In the genomic region with DNA sequence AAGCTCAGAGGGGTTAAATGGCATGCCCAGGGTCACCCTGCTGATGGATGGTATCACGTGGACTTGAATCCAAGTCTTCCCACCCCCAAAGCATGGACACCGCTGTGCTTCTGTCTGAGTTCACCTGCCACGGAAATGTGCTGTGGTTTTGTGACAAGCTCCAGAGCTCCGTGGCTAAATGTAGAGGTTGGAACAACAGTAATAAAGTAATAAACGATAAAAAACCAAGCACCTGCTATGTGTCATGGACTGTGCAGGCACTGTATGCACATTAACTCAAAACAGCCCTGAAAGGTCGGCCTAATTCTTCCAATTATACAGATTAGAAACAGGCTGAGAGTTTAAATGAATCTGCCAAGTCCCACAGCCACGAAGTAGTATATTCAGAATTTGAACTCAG, we compare ENCODE assay signal across 16 cellular contexts.
DNase-seq lines count a peak whose midpoint lies in the region; ATAC-seq and TF ChIP-seq lines count a peak whose summit lies in the region.
"Had no signal": no experiment of that assay in that cellular context is flagged by ENCODE, and none has a peak within 500 bp of the region (broad histone marks: within the 10 kb centered on the region; RNA-seq: fewer than 3 reads in every experiment).

No MANE protein-coding gene starts in this region.

- no peaks in the 10 kb centered on the region for H3F3A ChIP-seq in SK-N-SH (replicated peaks; ENCODE audit: insufficient read depth)

- intact Hi-C loops in left colon (cut with DNase I, micrococcal nuclease) = no loop called here
- intact Hi-C loops in spleen (cut with DNase I; ENCODE audit: low total_unique reads) = no loop called here

- TF ChIP-seq CTCF in SK-N-SH (IDR thresholded peaks at IDR 0.05) (no peak), spleen (IDR thresholded peaks at IDR 0.05 in 8 of 11, conservative IDR thresholded peaks at IDR 0.05 in 3 of 11) (no peak), RWPE1 (conservative IDR thresholded peaks at IDR 0.05; ENCODE audit: low read depth) (no peak)

- CTCF ChIA-PET in SK-N-SH (lab: Yijun Ruan, JAX) (interaction anchor here (0.6 to 1.1 kb wide), 5 partner anchors 19 to 825 kb away, joined by 3 to 9 read pairs (median 3); no protein-coding TSS in a partner anchor), RWPE1 (lab: Yijun Ruan, JAX) (no interaction called here)

- TF ChIP-seq RAD21 in SK-N-SH (IDR thresholded peaks at IDR 0.05; ENCODE audit: low read length) = no peak

- H3K4me3 ChIP-seq in Jurkat, Clone E6-1 (ENCODE audit: low read length) = no peak overlapping the region
- no peak overlapping the region for H3K4me3 ChIP-seq in SK-N-SH (ENCODE audit: low read depth in 2 of 2, low read length in 1 of 2)
- no peak overlapping the region for H3K4me3 ChIP-seq in spleen
- H3K4me3 ChIP-seq in SJCRH30 = no peak overlapping the region
- H3K4me3 ChIP-seq: GM23338 had no signal

- peak in 1 of 2 experiments; percentile 82; a peak in 2 of 4 replicates for TF ChIP-seq EP300 in SK-N-SH (IDR thresholded peaks at IDR 0.05; ENCODE audit: borderline replicate concordance in 1 of 2, low read depth in 1 of 2, low read length in 1 of 2)

- H3K36me3 ChIP-seq in SK-N-SH (replicated peaks in 1 of 2; ENCODE audit: control insufficient read depth in 1 of 2, insufficient read depth in 2 of 2, low read length in 1 of 2) (no peaks in the 10 kb centered on the region), spleen (no peaks in the 10 kb centered on the region), SJCRH30 (no peaks in the 10 kb centered on the region)

- peak; percentile 8 for DNase-seq in Jurkat, Clone E6-1 (ENCODE audit: low read depth, low spot score)
- DNase-seq in SK-N-SH = peak; percentile 53
- peak in 1 of 2 donors; percentile 17 for DNase-seq in left colon
- DNase-seq in substantia nigra (lab: John Stamatoyannopoulos, UW) = no peak
- DNase-seq in spleen = no peak
- no peak for DNase-seq in SJCRH30
- no peak for DNase-seq in RWPE1 (ENCODE audit: low spot score)
- DNase-seq: CD4-positive, alpha-beta T cell; CD8-positive, alpha-beta memory T cell; DMS 273 treated with DMSO at 0.1 percent for 48 hours; DMS79 treated with DMSO at 0.1 percent for 48 hours; GF-D8; H9 had no signal

- H3K4me2 ChIP-seq in SK-N-SH = no peak overlapping the region
- H3K4me2 ChIP-seq: GM23338 had no signal

- H3K27me3 ChIP-seq in SK-N-SH (ENCODE audit: insufficient read depth) (peaks cover 47% of the 10 kb centered on the region), spleen (replicated peaks in 1 of 7) (peaks cover 0 to 10% (median 0%) of the 10 kb centered on the region in 7 donors), SJCRH30 (no peaks in the 10 kb centered on the region)

- H3K9me3 ChIP-seq in SK-N-SH = no peaks in the 10 kb centered on the region
- no peaks in the 10 kb centered on the region for H3K9me3 ChIP-seq in spleen
- no peaks in the 10 kb centered on the region for H3K9me3 ChIP-seq in SJCRH30 (replicated peaks)

- 6% methylated on average over 7 of the region's 7 CpGs for WGBS in SK-N-SH (ENCODE audit: low lambda C conversion rate)
- 78 to 81% (median 79%) methylated on average over 7 of the region's 7 CpGs for WGBS in spleen, 5 donors

- H4K20me1 ChIP-seq in SK-N-SH (ENCODE audit: insufficient read depth) = no peaks in the 10 kb centered on the region

- no peak for TF ChIP-seq POLR2A in spleen (IDR thresholded peaks at IDR 0.05)

- no peak overlapping the region for H3K9ac ChIP-seq in SK-N-SH

- ATAC-seq in left colon = peak; percentile 95
- ATAC-seq in HG03571 (IDR thresholded peaks at IDR 0.05; ENCODE audit: unreplicated experiment) = no peak
- ATAC-seq: GM23338, HCT116 had no signal

- POLR2A ChIA-PET in SK-N-SH (lab: Yijun Ruan, JAX) (no interaction called here), RWPE1 (lab: Yijun Ruan, JAX; ENCODE audit: low non-redundant PET) (no interaction called here)

- no peaks in the 10 kb centered on the region for H3K79me2 ChIP-seq in SK-N-SH (ENCODE audit: insufficient read depth)

- peaks cover 0 to 8% of the 10 kb centered on the region in 2 experiments; a peak in 2 of 4 replicates for H3K4me1 ChIP-seq in SK-N-SH (ENCODE audit: control insufficient read depth in 1 of 2, insufficient read depth in 2 of 2, low read depth in 1 of 2, low read length in 1 of 2)
- no peaks in the 10 kb centered on the region for H3K4me1 ChIP-seq in spleen
- H3K4me1 ChIP-seq in SJCRH30 = no peaks in the 10 kb centered on the region

- H2AFZ ChIP-seq in SK-N-SH (ENCODE audit: low read depth) = no peak overlapping the region
- H2AFZ ChIP-seq: GM23338 had no signal

- no peaks in the 10 kb centered on the region for H3K9me2 ChIP-seq in SK-N-SH

- no peak overlapping the region for H3K27ac ChIP-seq in SK-N-SH (ENCODE audit: low read depth in 2 of 2, low read length in 1 of 2)
- peak overlapping the region; percentile 64 for H3K27ac ChIP-seq in substantia nigra (ENCODE audit: low read depth, low read length, poor library complexity, severe bottlenecking)
- no peak overlapping the region for H3K27ac ChIP-seq in spleen
- H3K27ac ChIP-seq in SJCRH30 = no peak overlapping the region
- no peak overlapping the region for H3K27ac ChIP-seq in RWPE1

TF ChIP-seq in SK-N-SH, 30 proteins besides CTCF, POLR2A, EP300 and RAD21 (continues in another document):
- no peak for TF ChIP-seq RFX5 (IDR thresholded peaks at IDR 0.05; ENCODE audit: low read length)
- no peak for TF ChIP-seq RXRA (IDR thresholded peaks at IDR 0.05; ENCODE audit: borderline replicate concordance, low read depth)
- TF ChIP-seq NRF1 (IDR thresholded peaks at IDR 0.05; ENCODE audit: low read depth, low read length) = no peak
- TF ChIP-seq RCOR1 (IDR thresholded peaks at IDR 0.05; ENCODE audit: low read length) = peak; percentile 95
- TF ChIP-seq SIN3A (IDR thresholded peaks at IDR 0.05; ENCODE audit: borderline replicate concordance, low read depth, low read length) = no peak
- no peak for TF ChIP-seq JUND (IDR thresholded peaks at IDR 0.05)
- no peak for TF ChIP-seq EZH2phosphoT487 (IDR thresholded peaks at IDR 0.05; ENCODE audit: borderline replicate concordance, low read depth)
- no peak for TF ChIP-seq NFIC (IDR thresholded peaks at IDR 0.05; ENCODE audit: borderline replicate concordance)
- TF ChIP-seq, protein P1, sequence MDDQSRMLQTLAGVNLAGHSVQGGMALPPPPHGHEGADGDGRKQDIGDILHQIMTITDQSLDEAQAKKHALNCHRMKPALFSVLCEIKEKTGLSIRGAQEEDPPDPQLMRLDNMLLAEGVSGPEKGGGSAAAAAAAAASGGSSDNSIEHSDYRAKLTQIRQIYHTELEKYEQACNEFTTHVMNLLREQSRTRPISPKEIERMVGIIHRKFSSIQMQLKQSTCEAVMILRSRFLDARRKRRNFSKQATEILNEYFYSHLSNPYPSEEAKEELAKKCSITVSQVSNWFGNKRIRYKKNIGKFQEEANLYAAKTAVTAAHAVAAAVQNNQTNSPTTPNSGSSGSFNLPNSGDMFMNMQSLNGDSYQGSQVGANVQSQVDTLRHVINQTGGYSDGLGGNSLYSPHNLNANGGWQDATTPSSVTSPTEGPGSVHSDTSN (IDR thresholded peaks at IDR 0.05) = no peak
- no peak for TF ChIP-seq ELF1 (IDR thresholded peaks at IDR 0.05)
- no peak for TF ChIP-seq TAF1 (IDR thresholded peaks at IDR 0.05; ENCODE audit: borderline replicate concordance, low read depth, low read length)
- no peak for TF ChIP-seq FOSL2 (IDR thresholded peaks at IDR 0.05; ENCODE audit: borderline replicate concordance, low read depth)
- TF ChIP-seq, protein P2, sequence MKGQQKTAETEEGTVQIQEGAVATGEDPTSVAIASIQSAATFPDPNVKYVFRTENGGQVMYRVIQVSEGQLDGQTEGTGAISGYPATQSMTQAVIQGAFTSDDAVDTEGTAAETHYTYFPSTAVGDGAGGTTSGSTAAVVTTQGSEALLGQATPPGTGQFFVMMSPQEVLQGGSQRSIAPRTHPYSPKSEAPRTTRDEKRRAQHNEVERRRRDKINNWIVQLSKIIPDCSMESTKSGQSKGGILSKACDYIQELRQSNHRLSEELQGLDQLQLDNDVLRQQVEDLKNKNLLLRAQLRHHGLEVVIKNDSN (IDR thresholded peaks at IDR 0.05; ENCODE audit: borderline replicate concordance, low read depth) = no peak
- no peak for TF ChIP-seq TEAD4 (IDR thresholded peaks at IDR 0.05; ENCODE audit: borderline replicate concordance, insufficient read depth)
- TF ChIP-seq, protein P3, sequence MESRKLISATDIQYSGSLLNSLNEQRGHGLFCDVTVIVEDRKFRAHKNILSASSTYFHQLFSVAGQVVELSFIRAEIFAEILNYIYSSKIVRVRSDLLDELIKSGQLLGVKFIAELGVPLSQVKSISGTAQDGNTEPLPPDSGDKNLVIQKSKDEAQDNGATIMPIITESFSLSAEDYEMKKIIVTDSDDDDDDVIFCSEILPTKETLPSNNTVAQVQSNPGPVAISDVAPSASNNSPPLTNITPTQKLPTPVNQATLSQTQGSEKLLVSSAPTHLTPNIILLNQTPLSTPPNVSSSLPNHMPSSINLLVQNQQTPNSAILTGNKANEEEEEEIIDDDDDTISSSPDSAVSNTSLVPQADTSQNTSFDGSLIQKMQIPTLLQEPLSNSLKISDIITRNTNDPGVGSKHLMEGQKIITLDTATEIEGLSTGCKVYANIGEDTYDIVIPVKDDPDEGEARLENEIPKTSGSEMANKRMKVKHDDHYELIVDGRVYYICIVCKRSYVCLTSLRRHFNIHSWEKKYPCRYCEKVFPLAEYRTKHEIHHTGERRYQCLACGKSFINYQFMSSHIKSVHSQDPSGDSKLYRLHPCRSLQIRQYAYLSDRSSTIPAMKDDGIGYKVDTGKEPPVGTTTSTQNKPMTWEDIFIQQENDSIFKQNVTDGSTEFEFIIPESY (IDR thresholded peaks at IDR 0.05; ENCODE audit: borderline replicate concordance, low read depth) = no peak
- no peak for TF ChIP-seq YY1 (IDR thresholded peaks at IDR 0.05; ENCODE audit: low read depth)
- peak; percentile 47 for TF ChIP-seq CHD2 (IDR thresholded peaks at IDR 0.05; ENCODE audit: low read length, partially characterized antibody)
- TF ChIP-seq, protein P4, sequence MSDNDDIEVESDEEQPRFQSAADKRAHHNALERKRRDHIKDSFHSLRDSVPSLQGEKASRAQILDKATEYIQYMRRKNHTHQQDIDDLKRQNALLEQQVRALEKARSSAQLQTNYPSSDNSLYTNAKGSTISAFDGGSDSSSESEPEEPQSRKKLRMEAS (IDR thresholded peaks at IDR 0.05; ENCODE audit: low read depth) = no peak
- TF ChIP-seq FOXJ3 (CRISPR knock-in tag; IDR thresholded peaks at IDR 0.05) = no peak
- TF ChIP-seq POLR2AphosphoS5 (IDR thresholded peaks at IDR 0.05; ENCODE audit: low read depth, low read length) = no peak
- TF ChIP-seq, protein P5, sequence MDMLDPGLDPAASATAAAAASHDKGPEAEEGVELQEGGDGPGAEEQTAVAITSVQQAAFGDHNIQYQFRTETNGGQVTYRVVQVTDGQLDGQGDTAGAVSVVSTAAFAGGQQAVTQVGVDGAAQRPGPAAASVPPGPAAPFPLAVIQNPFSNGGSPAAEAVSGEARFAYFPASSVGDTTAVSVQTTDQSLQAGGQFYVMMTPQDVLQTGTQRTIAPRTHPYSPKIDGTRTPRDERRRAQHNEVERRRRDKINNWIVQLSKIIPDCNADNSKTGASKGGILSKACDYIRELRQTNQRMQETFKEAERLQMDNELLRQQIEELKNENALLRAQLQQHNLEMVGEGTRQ (IDR thresholded peaks at IDR 0.05; ENCODE audit: borderline replicate concordance, low read depth, low read length) = no peak

Comparison
In these comparisons a context has a peak if more than half of its experiments do, and no peak if none do; other contexts are left out.
1. DNase-seq: peak in Jurkat, Clone E6-1 (single experiment) and SK-N-SH (single experiment); none in substantia nigra (0 of 49), spleen (single experiment), SJCRH30 (0 of 2) and RWPE1 (single experiment).